In the genomic region with DNA sequence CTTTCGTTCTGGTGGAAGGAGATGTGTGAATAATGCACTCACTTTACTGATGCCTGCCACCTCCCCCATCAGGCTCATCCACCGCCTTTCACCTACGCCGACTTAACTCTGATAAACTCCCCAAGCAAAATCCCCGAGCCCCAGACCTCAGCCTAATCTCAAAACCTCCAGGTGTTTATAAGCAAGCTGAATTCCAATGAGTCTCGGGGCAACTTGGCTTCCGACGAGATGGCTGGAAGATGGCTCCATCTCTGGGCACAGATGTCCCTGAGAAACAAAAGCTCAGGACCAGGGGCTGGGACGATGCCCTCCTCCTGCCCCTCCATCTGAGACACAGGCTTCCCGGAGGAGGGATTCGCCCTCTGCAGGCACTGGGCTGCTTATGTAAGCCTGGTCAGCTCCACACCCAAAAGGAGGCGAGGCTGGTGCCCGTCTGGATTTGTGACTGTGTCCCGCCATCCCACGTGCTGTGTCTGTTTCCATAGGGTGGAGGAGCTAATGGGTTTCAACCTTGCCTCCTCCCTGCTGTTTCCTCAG, we compare ENCODE assay signal across 12 cellular contexts.
DNase-seq lines count a peak whose midpoint lies in the region; ATAC-seq, FAIRE-seq and TF ChIP-seq lines count a peak whose summit lies in the region.
"Had no signal": no experiment of that assay in that cellular context is flagged by ENCODE, and none has a peak within 500 bp of the region (broad histone marks: within the 10 kb centered on the region; RNA-seq: fewer than 3 reads in every experiment).

No MANE protein-coding gene starts in this region.

- no peak overlapping the region for H4K8ac ChIP-seq in mesendoderm (ENCODE audit: low read depth, low read length)

- H2AK5ac ChIP-seq in mesendoderm (ENCODE audit: low read length), result no peak overlapping the region

- no peak overlapping the region for H2BK15ac ChIP-seq in mesendoderm (replicated peaks; ENCODE audit: low read depth)

- no peak overlapping the region for H3K18ac ChIP-seq in mesendoderm (ENCODE audit: low read length)

- H3K27ac ChIP-seq in cingulate gyrus (ENCODE audit: low read depth, low read length) (peak overlapping the region; percentile 67), mesendoderm (ENCODE audit: low read depth, low read length) (no peak overlapping the region), thymus (ENCODE audit: low read depth) (no peak overlapping the region), right lobe of liver (no peak overlapping the region)
- H3K27ac ChIP-seq: brain microvascular endothelial cell, GM23248, PC-9 had no signal

- no peak overlapping the region for H3K4me2 ChIP-seq in mesendoderm (ENCODE audit: low read length)
- H3K4me2 ChIP-seq: PC-9 had no signal

- WGBS in mesendoderm (ENCODE audit: extremely low coverage, insufficient coverage, low lambda C conversion rate), result no CpG with 5 or more reads among the region's 15 CpGs
- WGBS in thymus, result 33% methylated on average over 15 of the region's 15 CpGs
- WGBS in right lobe of liver (ENCODE audit: insufficient coverage, low coverage, low lambda C conversion rate, missing lambda C conversion rate), result 14% methylated on average over 9 of the region's 15 CpGs

- FAIRE-seq in frontal cortex (lab: Jason Lieb, UNC), result no peak

- intact Hi-C loops in activated naive CD4-positive, alpha-beta T cell treated with anti-CD3 and anti-CD28 coated beads for 36 hours (cut with micrococcal nuclease), result no loop called here
- intact Hi-C loops in right lobe of liver (cut with DNase I), result no loop called here

- CTCF ChIA-PET in activated naive CD4-positive, alpha-beta T cell treated with anti-CD3 and anti-CD28 coated beads for 36 hours (lab: Charles Lee), result interaction anchor here (0.6 to 1.6 kb wide), 2 partner anchors 32 to 75 kb away, joined by 3 to 4 read pairs; no protein-coding TSS in a partner anchor

- no peak overlapping the region for H3K9ac ChIP-seq in mesendoderm (ENCODE audit: low read length)
- H3K9ac ChIP-seq: GM23248 had no signal

- no peak for TF ChIP-seq CTCF in right lobe of liver (IDR thresholded peaks at IDR 0.05)

- no peak overlapping the region for H4K5ac ChIP-seq in mesendoderm (ENCODE audit: low read length)

- H3K79me2 ChIP-seq in mesendoderm (ENCODE audit: control insufficient read depth, insufficient read depth, low read length), result no peaks in the 10 kb centered on the region

- H3K4me3 Mint-ChIP-seq in activated naive CD4-positive, alpha-beta T cell treated with anti-CD3 and anti-CD28 coated beads for 36 hours, result peak overlapping the region; percentile 45

- H3K4ac ChIP-seq in mesendoderm (ENCODE audit: low read depth, low read length), result no peak overlapping the region

- no peak overlapping the region for H3K27ac Mint-ChIP-seq in activated naive CD4-positive, alpha-beta T cell treated with anti-CD3 and anti-CD28 coated beads for 36 hours

- H3K4me1 Mint-ChIP-seq in activated naive CD4-positive, alpha-beta T cell treated with anti-CD3 and anti-CD28 coated beads for 36 hours (ENCODE audit: low read depth), result peaks cover 10% of the 10 kb centered on the region

- H2BK5ac ChIP-seq in mesendoderm (ENCODE audit: low read length), result no peak overlapping the region

- H3K9me3 ChIP-seq in thymus (ENCODE audit: control insufficient read depth) (no peaks in the 10 kb centered on the region), right lobe of liver (no peaks in the 10 kb centered on the region)

- H3K56ac ChIP-seq in mesendoderm (ENCODE audit: low read length), result no peak overlapping the region

- peaks cover 9% of the 10 kb centered on the region for H3K27me3 Mint-ChIP-seq in activated naive CD4-positive, alpha-beta T cell treated with anti-CD3 and anti-CD28 coated beads for 36 hours (ENCODE audit: low read depth)

- no peaks in the 10 kb centered on the region for H3K36me3 Mint-ChIP-seq in activated naive CD4-positive, alpha-beta T cell treated with anti-CD3 and anti-CD28 coated beads for 36 hours (ENCODE audit: low read depth)

- H3K23ac ChIP-seq in mesendoderm (ENCODE audit: low read length), result no peak overlapping the region

- H3K36me3 ChIP-seq in mesendoderm (ENCODE audit: control insufficient read depth, insufficient read depth, low read length) (no peaks in the 10 kb centered on the region), thymus (ENCODE audit: control insufficient read depth, insufficient read depth) (no peaks in the 10 kb centered on the region), right lobe of liver (no peaks in the 10 kb centered on the region)
- H3K36me3 ChIP-seq: brain microvascular endothelial cell had no signal

- no peak overlapping the region for H2BK120ac ChIP-seq in mesendoderm (ENCODE audit: low read depth, low read length)

- no peak for TF ChIP-seq POLR2A in right lobe of liver (IDR thresholded peaks at IDR 0.05)

- no peaks in the 10 kb centered on the region for H3K79me1 ChIP-seq in mesendoderm (ENCODE audit: low read length)

- no peak for ATAC-seq in right lobe of liver
- ATAC-seq in HG03139 (IDR thresholded peaks at IDR 0.05; ENCODE audit: unreplicated experiment), result no peak

- no peaks in the 10 kb centered on the region for H3K9me3 Mint-ChIP-seq in activated naive CD4-positive, alpha-beta T cell treated with anti-CD3 and anti-CD28 coated beads for 36 hours

- H3K4me1 ChIP-seq in mesendoderm (ENCODE audit: control insufficient read depth, low read depth, low read length) (peaks cover 2% of the 10 kb centered on the region), thymus (ENCODE audit: control insufficient read depth, insufficient read depth, low read length) (peaks cover 12% of the 10 kb centered on the region), right lobe of liver (no peaks in the 10 kb centered on the region)

- H3K4me3 ChIP-seq in mesendoderm (ENCODE audit: low read length), result no peak overlapping the region
- H3K4me3 ChIP-seq in thymus (ENCODE audit: low read length), result peak overlapping the region; percentile 30
- H3K4me3 ChIP-seq in right lobe of liver, result no peak overlapping the region
- H3K4me3 ChIP-seq: GM23248, PC-9 had no signal

- peak; percentile 17 for DNase-seq in activated naive CD4-positive, alpha-beta T cell treated with anti-CD3 and anti-CD28 coated beads for 36 hours
- DNase-seq in activated naive CD4-positive, alpha-beta T cell (lab: John Stamatoyannopoulos, UW), result no peak
- peak; percentile 29 for DNase-seq in mesendoderm
- no peak for DNase-seq in right lobe of liver
- DNase-seq in frontal cortex (ENCODE audit: low spot score in 2 of 2), result no peak
- DNase-seq: NCI-H1105 treated with DMSO at 0.1 percent for 48 hours, PC-9 had no signal

- no peaks in the 10 kb centered on the region for H3K27me3 ChIP-seq in mesendoderm (ENCODE audit: insufficient read depth, low read length, poor library complexity)
- no peaks in the 10 kb centered on the region for H3K27me3 ChIP-seq in thymus (ENCODE audit: control insufficient read depth, insufficient read depth)
- H3K27me3 ChIP-seq in right lobe of liver, result no peaks in the 10 kb centered on the region

Comparison
In these comparisons a context has a peak if more than half of its experiments do, and no peak if none do; other contexts are left out.
1. DNase-seq: peak in activated naive CD4-positive, alpha-beta T cell treated with anti-CD3 and anti-CD28 coated beads for 36 hours (single experiment) and mesendoderm (single experiment); none in activated naive CD4-positive, alpha-beta T cell (0 of 4), right lobe of liver (0 of 3) and frontal cortex (0 of 2).